Comparison of ENCODE assay signal across 1 cellular context in the genomic region with DNA sequence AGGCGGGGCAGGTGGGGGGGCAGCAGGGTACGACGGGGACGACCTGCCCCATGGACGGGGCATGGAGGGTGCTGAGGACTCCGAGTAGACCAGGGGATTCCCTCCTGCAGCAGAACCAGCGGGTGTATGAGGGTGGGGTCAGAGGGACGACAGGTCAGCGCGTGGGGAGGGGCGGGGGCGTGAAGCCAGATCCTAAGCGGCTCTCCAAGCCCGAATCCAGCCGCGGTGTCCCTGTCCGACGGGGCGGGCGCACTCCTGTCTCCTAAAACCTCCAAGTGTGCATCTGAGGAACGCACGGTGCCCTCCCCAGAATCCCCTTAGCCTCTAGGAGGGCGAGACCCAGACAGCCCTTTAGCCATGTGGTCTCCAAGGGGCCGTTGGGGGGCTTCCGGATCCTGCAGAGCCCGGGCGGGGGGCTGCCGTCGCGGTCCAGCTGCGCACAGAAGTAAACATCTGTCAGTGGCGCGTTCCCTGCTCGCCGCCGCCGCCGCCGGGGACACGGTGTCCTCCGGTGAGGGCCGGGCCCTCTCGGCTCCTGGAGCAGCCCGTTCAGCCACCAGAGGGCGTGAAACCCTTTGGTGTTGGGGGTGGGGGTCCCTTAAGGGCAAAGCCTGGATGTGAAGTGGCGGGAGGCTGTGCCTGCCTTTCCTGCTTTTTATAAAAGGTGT.
TF ChIP-seq lines count a peak whose summit lies in the region.

No MANE protein-coding gene starts in this region.

TF ChIP-seq in HEK293, 187 proteins besides CTCF, POLR2A, EP300 and RAD21 (continued from another document and continues in another):
- TF ChIP-seq, protein P1, sequence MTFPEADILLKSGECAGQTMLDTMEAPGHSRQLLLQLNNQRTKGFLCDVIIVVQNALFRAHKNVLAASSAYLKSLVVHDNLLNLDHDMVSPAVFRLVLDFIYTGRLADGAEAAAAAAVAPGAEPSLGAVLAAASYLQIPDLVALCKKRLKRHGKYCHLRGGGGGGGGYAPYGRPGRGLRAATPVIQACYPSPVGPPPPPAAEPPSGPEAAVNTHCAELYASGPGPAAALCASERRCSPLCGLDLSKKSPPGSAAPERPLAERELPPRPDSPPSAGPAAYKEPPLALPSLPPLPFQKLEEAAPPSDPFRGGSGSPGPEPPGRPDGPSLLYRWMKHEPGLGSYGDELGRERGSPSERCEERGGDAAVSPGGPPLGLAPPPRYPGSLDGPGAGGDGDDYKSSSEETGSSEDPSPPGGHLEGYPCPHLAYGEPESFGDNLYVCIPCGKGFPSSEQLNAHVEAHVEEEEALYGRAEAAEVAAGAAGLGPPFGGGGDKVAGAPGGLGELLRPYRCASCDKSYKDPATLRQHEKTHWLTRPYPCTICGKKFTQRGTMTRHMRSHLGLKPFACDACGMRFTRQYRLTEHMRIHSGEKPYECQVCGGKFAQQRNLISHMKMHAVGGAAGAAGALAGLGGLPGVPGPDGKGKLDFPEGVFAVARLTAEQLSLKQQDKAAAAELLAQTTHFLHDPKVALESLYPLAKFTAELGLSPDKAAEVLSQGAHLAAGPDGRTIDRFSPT (tag by site-specific recombination; IDR thresholded peaks at IDR 0.05): no peak
- TF ChIP-seq ZNF10 (tag by site-specific recombination; IDR thresholded peaks at IDR 0.05) (no peak), ZNF223 (tag by site-specific recombination; IDR thresholded peaks at IDR 0.05) (no peak), ZNF76 (tag by site-specific recombination; IDR thresholded peaks at IDR 0.05; ENCODE audit: borderline replicate concordance, low read depth) (peak; percentile 33; the same call in 1 of the 2 replicates), ZEB2 (tag by site-specific recombination; IDR thresholded peaks at IDR 0.05) (peak; percentile 87), HOXD13 (CRISPR knock-in tag; IDR thresholded peaks at IDR 0.05; ENCODE audit: borderline replicate concordance) (no peak), ZNF404 (tag by site-specific recombination; IDR thresholded peaks at IDR 0.05) (no peak), ZNF350 (tag by site-specific recombination; IDR thresholded peaks at IDR 0.05) (no peak), EGR2 (tag by site-specific recombination; IDR thresholded peaks at IDR 0.05; ENCODE audit: low read depth) (peak; percentile 60), OSR2 (tag by site-specific recombination; IDR thresholded peaks at IDR 0.05) (no peak), ZNF112 (tag by site-specific recombination; IDR thresholded peaks at IDR 0.05) (no peak), GFI1B (tag by site-specific recombination; IDR thresholded peaks at IDR 0.05) (no peak), ZNF398 (tag by site-specific recombination; IDR thresholded peaks at IDR 0.05) (peak; percentile 59), ZNF18 (tag by site-specific recombination; IDR thresholded peaks at IDR 0.05) (no peak), ZBTB20 (tag by site-specific recombination; IDR thresholded peaks at IDR 0.05) (no peak), ZSCAN30 (tag by site-specific recombination; IDR thresholded peaks at IDR 0.05) (peak; percentile 49; the same call in 1 of the 2 replicates), ZNF341 (tag by site-specific recombination; IDR thresholded peaks at IDR 0.05; ENCODE audit: low read depth) (peak; percentile 97), ZFHX2 (tag by site-specific recombination; conservative IDR thresholded peaks at IDR 0.05) (peak; percentile 72), ZNF600 (tag by site-specific recombination; IDR thresholded peaks at IDR 0.05) (no peak), SCRT1 (tag by site-specific recombination; IDR thresholded peaks at IDR 0.05; ENCODE audit: borderline replicate concordance) (no peak), ZNF837 (tag by site-specific recombination; IDR thresholded peaks at IDR 0.05) (no peak), ZNF549 (tag by site-specific recombination; IDR thresholded peaks at IDR 0.05) (no peak), ZIC2 (tag by site-specific recombination; IDR thresholded peaks at IDR 0.05) (peak; percentile 81), ZBTB8A (tag by site-specific recombination; IDR thresholded peaks at IDR 0.05) (peak; percentile 68), ZNF133 (tag by site-specific recombination; IDR thresholded peaks at IDR 0.05) (no peak), KLF10 (tag by site-specific recombination; IDR thresholded peaks at IDR 0.05) (peak; percentile 61; the same call in 1 of the 2 replicates), ZNF16 (tag by site-specific recombination; IDR thresholded peaks at IDR 0.05; ENCODE audit: low read depth) (no peak), KLF1 (tag by site-specific recombination; IDR thresholded peaks at IDR 0.05) (peak; percentile 49; the same call in 1 of the 2 replicates), ZNF184 (tag by site-specific recombination; IDR thresholded peaks at IDR 0.05) (no peak), ZNF416 (tag by site-specific recombination; IDR thresholded peaks at IDR 0.05) (no peak), ZBTB10 (tag by site-specific recombination; IDR thresholded peaks at IDR 0.05) (peak; percentile 77), GLI2 (tag by site-specific recombination; IDR thresholded peaks at IDR 0.05; ENCODE audit: borderline replicate concordance, low read depth) (no peak), ZNF670 (tag by site-specific recombination; IDR thresholded peaks at IDR 0.05; ENCODE audit: low read depth) (no peak), ZNF146 (tag by site-specific recombination; IDR thresholded peaks at IDR 0.05) (no peak)
- TF ChIP-seq, protein P2, sequence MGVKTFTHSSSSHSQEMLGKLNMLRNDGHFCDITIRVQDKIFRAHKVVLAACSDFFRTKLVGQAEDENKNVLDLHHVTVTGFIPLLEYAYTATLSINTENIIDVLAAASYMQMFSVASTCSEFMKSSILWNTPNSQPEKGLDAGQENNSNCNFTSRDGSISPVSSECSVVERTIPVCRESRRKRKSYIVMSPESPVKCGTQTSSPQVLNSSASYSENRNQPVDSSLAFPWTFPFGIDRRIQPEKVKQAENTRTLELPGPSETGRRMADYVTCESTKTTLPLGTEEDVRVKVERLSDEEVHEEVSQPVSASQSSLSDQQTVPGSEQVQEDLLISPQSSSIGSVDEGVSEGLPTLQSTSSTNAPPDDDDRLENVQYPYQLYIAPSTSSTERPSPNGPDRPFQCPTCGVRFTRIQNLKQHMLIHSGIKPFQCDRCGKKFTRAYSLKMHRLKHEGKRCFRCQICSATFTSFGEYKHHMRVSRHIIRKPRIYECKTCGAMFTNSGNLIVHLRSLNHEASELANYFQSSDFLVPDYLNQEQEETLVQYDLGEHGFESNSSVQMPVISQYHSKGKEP (tag by site-specific recombination; IDR thresholded peaks at IDR 0.05): no peak
- TF ChIP-seq, protein P3, sequence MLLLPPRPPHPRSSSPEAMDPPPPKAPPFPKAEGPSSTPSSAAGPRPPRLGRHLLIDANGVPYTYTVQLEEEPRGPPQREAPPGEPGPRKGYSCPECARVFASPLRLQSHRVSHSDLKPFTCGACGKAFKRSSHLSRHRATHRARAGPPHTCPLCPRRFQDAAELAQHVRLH (tag by site-specific recombination; IDR thresholded peaks at IDR 0.05): no peak
- TF ChIP-seq, protein P4, sequence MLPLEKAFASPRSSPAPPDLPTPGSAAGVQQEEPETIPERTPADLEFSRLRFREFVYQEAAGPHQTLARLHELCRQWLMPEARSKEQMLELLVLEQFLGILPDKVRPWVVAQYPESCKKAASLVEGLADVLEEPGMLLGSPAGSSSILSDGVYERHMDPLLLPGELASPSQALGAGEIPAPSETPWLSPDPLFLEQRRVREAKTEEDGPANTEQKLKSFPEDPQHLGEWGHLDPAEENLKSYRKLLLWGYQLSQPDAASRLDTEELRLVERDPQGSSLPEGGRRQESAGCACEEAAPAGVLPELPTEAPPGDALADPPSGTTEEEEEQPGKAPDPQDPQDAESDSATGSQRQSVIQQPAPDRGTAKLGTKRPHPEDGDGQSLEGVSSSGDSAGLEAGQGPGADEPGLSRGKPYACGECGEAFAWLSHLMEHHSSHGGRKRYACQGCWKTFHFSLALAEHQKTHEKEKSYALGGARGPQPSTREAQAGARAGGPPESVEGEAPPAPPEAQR (tag by site-specific recombination; IDR thresholded peaks at IDR 0.05): no peak
- TF ChIP-seq, protein P5, sequence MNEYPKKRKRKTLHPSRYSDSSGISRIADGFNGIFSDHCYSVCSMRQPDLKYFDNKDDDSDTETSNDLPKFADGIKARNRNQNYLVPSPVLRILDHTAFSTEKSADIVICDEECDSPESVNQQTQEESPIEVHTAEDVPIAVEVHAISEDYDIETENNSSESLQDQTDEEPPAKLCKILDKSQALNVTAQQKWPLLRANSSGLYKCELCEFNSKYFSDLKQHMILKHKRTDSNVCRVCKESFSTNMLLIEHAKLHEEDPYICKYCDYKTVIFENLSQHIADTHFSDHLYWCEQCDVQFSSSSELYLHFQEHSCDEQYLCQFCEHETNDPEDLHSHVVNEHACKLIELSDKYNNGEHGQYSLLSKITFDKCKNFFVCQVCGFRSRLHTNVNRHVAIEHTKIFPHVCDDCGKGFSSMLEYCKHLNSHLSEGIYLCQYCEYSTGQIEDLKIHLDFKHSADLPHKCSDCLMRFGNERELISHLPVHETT (tag by site-specific recombination; IDR thresholded peaks at IDR 0.05): no peak
- TF ChIP-seq, protein P6, sequence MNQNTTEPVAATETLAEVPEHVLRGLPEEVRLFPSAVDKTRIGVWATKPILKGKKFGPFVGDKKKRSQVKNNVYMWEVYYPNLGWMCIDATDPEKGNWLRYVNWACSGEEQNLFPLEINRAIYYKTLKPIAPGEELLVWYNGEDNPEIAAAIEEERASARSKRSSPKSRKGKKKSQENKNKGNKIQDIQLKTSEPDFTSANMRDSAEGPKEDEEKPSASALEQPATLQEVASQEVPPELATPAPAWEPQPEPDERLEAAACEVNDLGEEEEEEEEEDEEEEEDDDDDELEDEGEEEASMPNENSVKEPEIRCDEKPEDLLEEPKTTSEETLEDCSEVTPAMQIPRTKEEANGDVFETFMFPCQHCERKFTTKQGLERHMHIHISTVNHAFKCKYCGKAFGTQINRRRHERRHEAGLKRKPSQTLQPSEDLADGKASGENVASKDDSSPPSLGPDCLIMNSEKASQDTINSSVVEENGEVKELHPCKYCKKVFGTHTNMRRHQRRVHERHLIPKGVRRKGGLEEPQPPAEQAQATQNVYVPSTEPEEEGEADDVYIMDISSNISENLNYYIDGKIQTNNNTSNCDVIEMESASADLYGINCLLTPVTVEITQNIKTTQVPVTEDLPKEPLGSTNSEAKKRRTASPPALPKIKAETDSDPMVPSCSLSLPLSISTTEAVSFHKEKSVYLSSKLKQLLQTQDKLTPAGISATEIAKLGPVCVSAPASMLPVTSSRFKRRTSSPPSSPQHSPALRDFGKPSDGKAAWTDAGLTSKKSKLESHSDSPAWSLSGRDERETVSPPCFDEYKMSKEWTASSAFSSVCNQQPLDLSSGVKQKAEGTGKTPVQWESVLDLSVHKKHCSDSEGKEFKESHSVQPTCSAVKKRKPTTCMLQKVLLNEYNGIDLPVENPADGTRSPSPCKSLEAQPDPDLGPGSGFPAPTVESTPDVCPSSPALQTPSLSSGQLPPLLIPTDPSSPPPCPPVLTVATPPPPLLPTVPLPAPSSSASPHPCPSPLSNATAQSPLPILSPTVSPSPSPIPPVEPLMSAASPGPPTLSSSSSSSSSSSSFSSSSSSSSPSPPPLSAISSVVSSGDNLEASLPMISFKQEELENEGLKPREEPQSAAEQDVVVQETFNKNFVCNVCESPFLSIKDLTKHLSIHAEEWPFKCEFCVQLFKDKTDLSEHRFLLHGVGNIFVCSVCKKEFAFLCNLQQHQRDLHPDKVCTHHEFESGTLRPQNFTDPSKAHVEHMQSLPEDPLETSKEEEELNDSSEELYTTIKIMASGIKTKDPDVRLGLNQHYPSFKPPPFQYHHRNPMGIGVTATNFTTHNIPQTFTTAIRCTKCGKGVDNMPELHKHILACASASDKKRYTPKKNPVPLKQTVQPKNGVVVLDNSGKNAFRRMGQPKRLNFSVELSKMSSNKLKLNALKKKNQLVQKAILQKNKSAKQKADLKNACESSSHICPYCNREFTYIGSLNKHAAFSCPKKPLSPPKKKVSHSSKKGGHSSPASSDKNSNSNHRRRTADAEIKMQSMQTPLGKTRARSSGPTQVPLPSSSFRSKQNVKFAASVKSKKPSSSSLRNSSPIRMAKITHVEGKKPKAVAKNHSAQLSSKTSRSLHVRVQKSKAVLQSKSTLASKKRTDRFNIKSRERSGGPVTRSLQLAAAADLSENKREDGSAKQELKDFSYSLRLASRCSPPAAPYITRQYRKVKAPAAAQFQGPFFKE (tag by site-specific recombination; IDR thresholded peaks at IDR 0.05; ENCODE audit: borderline replicate concordance): no peak
